Comparison of ENCODE assay signal across 13 cellular contexts in the genomic region with DNA sequence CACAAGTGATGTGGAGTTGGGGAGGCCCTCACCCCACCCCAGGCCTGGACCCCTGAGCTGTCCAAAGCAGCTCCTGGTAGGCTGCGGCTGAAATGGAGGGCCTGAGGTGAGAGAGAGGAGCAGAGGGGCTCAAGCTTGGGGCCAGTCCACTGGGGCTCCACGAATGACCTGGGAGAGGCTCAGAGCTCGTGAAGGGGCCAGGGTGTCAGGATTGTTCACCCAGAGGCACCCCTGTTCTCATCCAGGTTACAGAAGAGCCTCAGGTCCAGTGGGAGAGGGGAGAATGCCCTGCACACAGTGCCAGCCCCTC.
"Had no signal": no experiment of that assay in that cellular context is flagged by ENCODE, and none has a peak within 500 bp of the region (broad histone marks: within the 10 kb centered on the region; RNA-seq: fewer than 3 reads in every experiment).

No MANE protein-coding gene starts in this region.

- H3K27ac Mint-ChIP-seq: activated CD4-positive, alpha-beta T cell treated with anti-CD3 and anti-CD28 coated beads, Interleukin-2, amount 10 ng/mL, durations not matched to agents 24 days and 14 days had no signal

- H3K9me3 Mint-ChIP-seq: activated CD4-positive, alpha-beta T cell treated with anti-CD3 and anti-CD28 coated beads, Interleukin-2, amount 10 ng/mL, durations not matched to agents 24 days and 14 days had no signal

- H3K4me1 ChIP-seq: body of pancreas, prostate gland, right atrium auricular region, tibial nerve had no signal

- H3K4me3 ChIP-seq: body of pancreas, lung, prostate gland, right atrium auricular region, skin epidermis, tibial nerve had no signal

- H3K27me3 ChIP-seq: body of pancreas, right atrium auricular region, tibial nerve had no signal

- DNase-seq: activated CD4-positive, alpha-beta T cell treated with anti-CD3 and anti-CD28 coated beads, Interleukin-2, amount 10 ng/mL, durations not matched to agents 24 days and 14 days; activated naive CD4-positive, alpha-beta T cell; hippocampal formation; midbrain; stimulated activated CD4-positive, alpha-beta T cell treated with anti-CD3 and anti-CD28 coated beads, Interleukin-15, amount 100 ng/mL, for 24 hours; stimulated activated CD4-positive, alpha-beta T cell treated with anti-CD3 and anti-CD28 coated beads, Interleukin-2, amount 100 ng/mL, for 48 hours; SW 1271 had no signal

- H3K36me3 ChIP-seq: prostate gland, right atrium auricular region, tibial nerve had no signal

- H3K27ac ChIP-seq: body of pancreas, prostate gland, right atrium auricular region, skin epidermis, tibial nerve had no signal

- H3K27me3 Mint-ChIP-seq: activated CD4-positive, alpha-beta T cell treated with anti-CD3 and anti-CD28 coated beads, Interleukin-2, amount 10 ng/mL, durations not matched to agents 24 days and 14 days had no signal

- ATAC-seq: body of pancreas had no signal

- H3K9me3 ChIP-seq: body of pancreas, prostate gland, right atrium auricular region, tibial nerve had no signal

- H3K4me3 Mint-ChIP-seq: activated CD4-positive, alpha-beta T cell treated with anti-CD3 and anti-CD28 coated beads, Interleukin-2, amount 10 ng/mL, durations not matched to agents 24 days and 14 days had no signal
